In the genomic region with DNA sequence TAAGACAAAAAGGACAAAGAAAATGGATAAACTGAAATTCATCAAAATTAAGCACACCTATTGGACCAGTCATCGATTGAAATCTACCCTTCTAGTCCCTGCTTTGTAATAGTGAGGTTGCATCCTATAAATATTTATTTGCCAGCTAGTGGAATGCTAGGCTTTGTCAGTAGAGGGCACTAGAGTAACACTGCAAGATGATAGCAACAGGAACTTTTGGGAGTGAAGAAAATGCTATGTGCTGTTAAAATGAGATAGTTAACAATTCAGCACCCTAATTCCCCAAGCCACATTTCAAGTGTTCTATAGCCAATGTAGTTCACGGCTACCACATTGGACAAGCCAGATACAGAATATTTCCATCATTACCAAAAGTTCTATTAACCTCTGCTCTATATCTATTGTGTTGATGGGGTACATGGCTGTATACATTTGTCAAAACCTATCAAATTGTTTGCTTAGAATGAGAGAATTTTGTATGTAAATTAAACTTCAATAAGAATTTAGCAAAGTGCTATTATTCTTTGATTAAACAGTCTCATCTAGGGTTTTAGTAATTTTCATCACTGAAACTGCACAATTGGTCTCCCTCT, we compare ENCODE assay signal across 8 cellular contexts.
DNase-seq lines count a peak whose midpoint lies in the region; ATAC-seq and TF ChIP-seq lines count a peak whose summit lies in the region.

No MANE protein-coding gene starts in this region.

- H3K27ac Mint-ChIP-seq in brain (no peak overlapping the region), type B pancreatic cell (no peak overlapping the region)

- H3K36me3 Mint-ChIP-seq in brain (no peaks in the 10 kb centered on the region), type B pancreatic cell (no peaks in the 10 kb centered on the region)

- H3K4me3 Mint-ChIP-seq in brain: no peak overlapping the region
- H3K4me3 Mint-ChIP-seq in type B pancreatic cell: no peak overlapping the region

- TF ChIP-seq CTCF in brain (conservative IDR thresholded peaks at IDR 0.05) (peak; percentile 65 to 73), kidney epithelial cell (IDR thresholded peaks at IDR 0.05; ENCODE audit: insufficient read depth, low read length, poor library complexity, severe bottlenecking) (peak; percentile 93), type B pancreatic cell (conservative IDR thresholded peaks at IDR 0.05) (peak; percentile 79)

- H3K4me1 Mint-ChIP-seq in brain (no peaks in the 10 kb centered on the region), type B pancreatic cell (ENCODE audit: unreplicated experiment) (no peaks in the 10 kb centered on the region)

- ATAC-seq in GM19043 (IDR thresholded peaks at IDR 0.05; ENCODE audit: low read depth, unreplicated experiment): peak; percentile 91
- peak; percentile 87 for ATAC-seq in HG03103 (IDR thresholded peaks at IDR 0.05; ENCODE audit: low read depth, unreplicated experiment)

- no peak overlapping the region for H3K4me3 ChIP-seq in kidney epithelial cell (ENCODE audit: low read depth, low read length)

- H3K27me3 ChIP-seq in kidney epithelial cell (ENCODE audit: control insufficient read depth, insufficient read depth, low read length): no peaks in the 10 kb centered on the region

- DNase-seq in NCI-H1436 (lab: John Stamatoyannopoulos, UW): peak; percentile 34
- no peak for DNase-seq in NCI-H1436 treated with DMSO at 0.1 percent for 48 hours (lab: John Stamatoyannopoulos, UW)
- peak; percentile 57 for DNase-seq in NCI-H748 (lab: John Stamatoyannopoulos, UW; ENCODE audit: unreplicated experiment)
- DNase-seq in kidney epithelial cell (ENCODE audit: low read depth): no peak
- DNase-seq in type B pancreatic cell (ENCODE audit: extremely low spot score, unreplicated experiment): no peak

- H3K9me3 Mint-ChIP-seq in brain (peaks cover 0 to 15% (median 6%) of the 10 kb centered on the region in 5 experiments), type B pancreatic cell (peaks cover 5% of the 10 kb centered on the region)

- H3K27me3 Mint-ChIP-seq in brain (peaks cover 3% of the 10 kb centered on the region), type B pancreatic cell (no peaks in the 10 kb centered on the region)

- no peaks in the 10 kb centered on the region for H3K36me3 ChIP-seq in kidney epithelial cell (ENCODE audit: control insufficient read depth, insufficient read depth, low read length)

Comparison
In these comparisons a context has a peak if more than half of its experiments do, and no peak if none do; other contexts are left out.
1. DNase-seq: peak in NCI-H1436 (single experiment) and NCI-H748 (single experiment); none in NCI-H1436 treated with DMSO at 0.1 percent for 48 hours (single experiment), kidney epithelial cell (single experiment) and type B pancreatic cell (single experiment).
2. Peak in every context shown above with its lines, with median percentiles within 50 percentile points of each other: CTCF ChIP-seq.